In the genomic region with DNA sequence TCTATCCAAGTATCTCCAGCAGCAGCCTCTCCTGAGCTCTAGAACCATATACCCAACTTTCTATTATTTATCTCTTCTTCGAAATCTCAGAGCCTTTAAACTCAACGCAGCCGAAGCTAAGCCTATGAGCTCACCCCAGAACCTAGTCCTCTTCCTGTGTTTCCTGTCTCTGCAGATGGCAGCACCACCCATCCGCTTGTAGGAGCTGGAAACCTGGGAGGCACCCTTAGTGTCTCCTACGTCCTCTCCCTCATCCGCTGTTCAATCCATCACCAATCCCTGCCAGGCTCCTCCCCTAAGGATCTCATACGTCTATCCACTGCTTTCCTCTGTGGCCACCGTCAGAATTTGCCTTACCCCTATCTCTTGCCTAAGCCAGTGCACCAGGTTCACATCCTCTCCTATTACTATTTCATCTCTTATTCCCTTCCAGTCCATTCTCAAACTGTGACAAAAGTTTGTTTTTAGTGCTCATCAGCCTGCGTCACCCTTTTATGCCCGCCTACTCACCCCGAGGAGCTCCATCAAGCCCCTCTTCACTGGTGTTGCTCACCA, we compare ENCODE assay signal across 10 cellular contexts. TPM values are rescaled to one million over a fixed set of nuclear protein-coding genes. Genes with fewer than 3 reads are reported as not detected.
DNase-seq lines count a peak whose midpoint lies in the region; ATAC-seq and TF ChIP-seq lines count a peak whose summit lies in the region.
"Had no signal": no experiment of that assay in that cellular context is flagged by ENCODE, and none has a peak within 500 bp of the region (broad histone marks: within the 10 kb centered on the region; RNA-seq: fewer than 3 reads in every experiment).

No MANE protein-coding gene starts in this region.

- DNase-seq in stimulated activated naive CD4-positive, alpha-beta T cell (lab: John Stamatoyannopoulos, UW), result peak in 5 of 6 experiments; percentile 9 to 36 (median 19)
- DNase-seq in stimulated activated naive CD4-positive, alpha-beta T cell treated with Interleukin-2 at 50 U/mL for 16 hours (lab: John Stamatoyannopoulos, UW), result no peak
- DNase-seq in dermis blood vessel endothelial cell, result peak; percentile 74
- DNase-seq in natural killer cell, result no peak
- no peak for DNase-seq in germinal center (ENCODE audit: low spot score)
- DNase-seq in hepatic stellate cell (ENCODE audit: low spot score), result no peak
- DNase-seq in NCI-H2171 (lab: John Stamatoyannopoulos, UW), result no peak
- DNase-seq: cerebellar nuclear complex, mesendoderm had no signal

- peak overlapping the region; percentile 21 for H3K4me3 Mint-ChIP-seq in natural killer cell

- intact Hi-C loops in natural killer cell (cut with micrococcal nuclease), result no loop called here

- no peak for TF ChIP-seq CTCF in natural killer cell (IDR thresholded peaks at IDR 0.05)

- peak overlapping the region; percentile 9 to 13 for H3K27ac Mint-ChIP-seq in natural killer cell

- H3K4me1 Mint-ChIP-seq in natural killer cell, result peaks cover 84 to 93% of the 10 kb centered on the region in 2 donors

- H3K36me3 Mint-ChIP-seq in natural killer cell, result no peaks in the 10 kb centered on the region

- no peaks in the 10 kb centered on the region for H3K27me3 Mint-ChIP-seq in natural killer cell (ENCODE audit: low read depth in 2 of 2)

- peak in 1 of 3 donors; percentile 67 for ATAC-seq in natural killer cell
- no peak for ATAC-seq in GM21717 (IDR thresholded peaks at IDR 0.05; ENCODE audit: unreplicated experiment)

- no peaks in the 10 kb centered on the region for H3K9me3 Mint-ChIP-seq in natural killer cell

RNA-seq across cellular contexts. Expression of a gene that starts 9.6 kb away (rescaled TPM):
- total RNA-seq in dermis blood vessel endothelial cell (76.7 and 79.0 TPM in 2 replicates), natural killer cell (10 to 100 TPM; 29.5 to 42.8 (median 34.6) TPM)

Comparison
In these comparisons a context has a peak if more than half of its experiments do, and no peak if none do; other contexts are left out.
1. DNase-seq: peak in stimulated activated naive CD4-positive, alpha-beta T cell (5 of 6) and dermis blood vessel endothelial cell (single experiment); none in stimulated activated naive CD4-positive, alpha-beta T cell treated with Interleukin-2 at 50 U/mL for 16 hours (single experiment), natural killer cell (single experiment), germinal center (single experiment), hepatic stellate cell (single experiment) and NCI-H2171 (single experiment).